Comparison of ENCODE assay signal across 1 cellular context in the genomic region with DNA sequence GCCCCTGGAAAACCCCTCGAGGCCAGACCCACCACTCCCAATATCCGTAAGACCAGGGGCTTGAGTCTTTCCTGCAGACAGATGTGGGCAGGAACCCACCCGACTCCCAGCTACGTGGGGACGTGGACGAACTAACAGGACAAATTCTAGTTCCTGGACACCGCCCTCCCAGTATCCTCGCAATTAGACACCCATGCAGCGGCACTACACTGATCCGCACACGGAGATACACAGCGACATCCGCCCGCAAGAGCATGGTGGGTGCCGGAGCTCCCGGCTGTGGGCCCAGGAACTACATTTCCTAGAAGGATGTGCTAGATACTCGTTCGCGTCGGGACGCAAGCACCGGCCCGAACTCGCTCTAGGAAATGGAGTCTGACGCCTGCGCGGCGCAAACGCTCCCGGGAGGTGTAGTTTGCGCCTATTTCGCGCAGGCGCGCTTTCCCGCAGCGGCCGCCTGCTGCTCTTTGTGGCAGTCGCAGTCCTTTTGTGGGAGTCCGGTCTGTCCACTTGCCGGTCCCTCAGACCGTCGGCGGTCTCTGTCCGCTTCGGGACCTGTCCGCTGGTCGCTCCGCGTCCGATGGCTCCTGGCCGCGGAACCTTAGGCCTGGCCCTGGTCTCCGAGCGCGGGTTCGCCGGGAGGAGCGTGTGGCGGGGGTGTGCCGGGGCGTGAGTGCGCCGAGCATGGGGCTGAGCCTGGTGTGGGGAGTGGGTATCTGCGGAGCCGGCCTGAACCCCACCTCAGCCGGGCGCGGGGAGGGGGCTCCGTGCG.
TF ChIP-seq lines count a peak whose summit lies in the region.

Gene ZNF74 (plus strand): TSS at position 447 of the 772 bp plus-strand sequence. CDS start 478 bp downstream, outside the sequence.

TF ChIP-seq in K562, 482 proteins besides CTCF, POLR2A, EP300 and RAD21 (continued from another document and continues in another):
- no peak for TF ChIP-seq ZBTB40 (IDR thresholded peaks at IDR 0.05)
- no peak for TF ChIP-seq ZBTB40 (CRISPR knock-in tag; IDR thresholded peaks at IDR 0.05)
- peak; percentile 87 for TF ChIP-seq ZBTB17 (CRISPR knock-in tag; IDR thresholded peaks at IDR 0.05)
- TF ChIP-seq ZNF57 (CRISPR knock-in tag; IDR thresholded peaks at IDR 0.05), result no peak
- TF ChIP-seq, protein P1, sequence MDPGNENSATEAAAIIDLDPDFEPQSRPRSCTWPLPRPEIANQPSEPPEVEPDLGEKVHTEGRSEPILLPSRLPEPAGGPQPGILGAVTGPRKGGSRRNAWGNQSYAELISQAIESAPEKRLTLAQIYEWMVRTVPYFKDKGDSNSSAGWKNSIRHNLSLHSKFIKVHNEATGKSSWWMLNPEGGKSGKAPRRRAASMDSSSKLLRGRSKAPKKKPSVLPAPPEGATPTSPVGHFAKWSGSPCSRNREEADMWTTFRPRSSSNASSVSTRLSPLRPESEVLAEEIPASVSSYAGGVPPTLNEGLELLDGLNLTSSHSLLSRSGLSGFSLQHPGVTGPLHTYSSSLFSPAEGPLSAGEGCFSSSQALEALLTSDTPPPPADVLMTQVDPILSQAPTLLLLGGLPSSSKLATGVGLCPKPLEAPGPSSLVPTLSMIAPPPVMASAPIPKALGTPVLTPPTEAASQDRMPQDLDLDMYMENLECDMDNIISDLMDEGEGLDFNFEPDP (CRISPR knock-in tag; IDR thresholded peaks at IDR 0.05), result no peak; the same call in 1 of the 2 replicates
- TF ChIP-seq NFE2L1 (tag; IDR thresholded peaks at IDR 0.05; ENCODE audit: borderline replicate concordance, low read depth), result no peak
- no peak for TF ChIP-seq CTBP1 (IDR thresholded peaks at IDR 0.05; ENCODE audit: borderline replicate concordance)
- TF ChIP-seq ZNF232 (CRISPR knock-in tag; IDR thresholded peaks at IDR 0.05), result no peak
- TF ChIP-seq FOS (IDR thresholded peaks at IDR 0.05; ENCODE audit: extremely low read depth, insufficient read length), result no peak
- no peak for TF ChIP-seq SUPT5H (IDR thresholded peaks at IDR 0.05)
- TF ChIP-seq, protein P2, sequence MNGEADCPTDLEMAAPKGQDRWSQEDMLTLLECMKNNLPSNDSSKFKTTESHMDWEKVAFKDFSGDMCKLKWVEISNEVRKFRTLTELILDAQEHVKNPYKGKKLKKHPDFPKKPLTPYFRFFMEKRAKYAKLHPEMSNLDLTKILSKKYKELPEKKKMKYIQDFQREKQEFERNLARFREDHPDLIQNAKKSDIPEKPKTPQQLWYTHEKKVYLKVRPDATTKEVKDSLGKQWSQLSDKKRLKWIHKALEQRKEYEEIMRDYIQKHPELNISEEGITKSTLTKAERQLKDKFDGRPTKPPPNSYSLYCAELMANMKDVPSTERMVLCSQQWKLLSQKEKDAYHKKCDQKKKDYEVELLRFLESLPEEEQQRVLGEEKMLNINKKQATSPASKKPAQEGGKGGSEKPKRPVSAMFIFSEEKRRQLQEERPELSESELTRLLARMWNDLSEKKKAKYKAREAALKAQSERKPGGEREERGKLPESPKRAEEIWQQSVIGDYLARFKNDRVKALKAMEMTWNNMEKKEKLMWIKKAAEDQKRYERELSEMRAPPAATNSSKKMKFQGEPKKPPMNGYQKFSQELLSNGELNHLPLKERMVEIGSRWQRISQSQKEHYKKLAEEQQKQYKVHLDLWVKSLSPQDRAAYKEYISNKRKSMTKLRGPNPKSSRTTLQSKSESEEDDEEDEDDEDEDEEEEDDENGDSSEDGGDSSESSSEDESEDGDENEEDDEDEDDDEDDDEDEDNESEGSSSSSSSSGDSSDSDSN (IDR thresholded peaks at IDR 0.05; ENCODE audit: borderline replicate concordance in 1 of 2, low read depth in 2 of 2, low read length in 2 of 2), result peak; percentile 99
- no peak for TF ChIP-seq HMG20B (CRISPR knock-in tag; IDR thresholded peaks at IDR 0.05)
- no peak for TF ChIP-seq NRF1 (conservative IDR thresholded peaks at IDR 0.05 in 1 of 2, IDR thresholded peaks at IDR 0.05 in 1 of 2)
- TF ChIP-seq PRDM10 (IDR thresholded peaks at IDR 0.05; ENCODE audit: partially characterized antibody), result no peak
- TF ChIP-seq ZNF280A (IDR thresholded peaks at IDR 0.05; ENCODE audit: low read depth, partially characterized antibody), result no peak
- no peak for TF ChIP-seq MNT (conservative IDR thresholded peaks at IDR 0.05)
- TF ChIP-seq SMARCA4 (IDR thresholded peaks at IDR 0.05), result no peak
- TF ChIP-seq MEF2A (IDR thresholded peaks at IDR 0.05; ENCODE audit: control insufficient read depth, low read depth, low read length), result no peak
- no peak for TF ChIP-seq ZNF146 (CRISPR knock-in tag; IDR thresholded peaks at IDR 0.05; ENCODE audit: unreplicated experiment)
- TF ChIP-seq BRF1 (IDR thresholded peaks at IDR 0.05; ENCODE audit: borderline replicate concordance, extremely low read depth, insufficient read length), result no peak
- TF ChIP-seq HBP1 (CRISPR knock-in tag; IDR thresholded peaks at IDR 0.05), result peak; percentile 88
- TF ChIP-seq SMARCC2 (IDR thresholded peaks at IDR 0.05; ENCODE audit: low read depth), result no peak
